8 cellular contexts compared by ENCODE assay signal in genomic region chr11:88543902-88544655, GRCh38.
DNase-seq lines count a peak whose midpoint lies in the region; ATAC-seq and TF ChIP-seq lines count a peak whose summit lies in the region.

No MANE protein-coding gene starts in this region.

- no peaks in the 10 kb centered on the region for H3K9me3 Mint-ChIP-seq in activated CD4-positive, alpha-beta T cell treated with anti-CD3 and anti-CD28 coated beads, Interleukin-2, amount 10 ng/mL, durations not matched to agents 7 days and 5 days

- POLR2A ChIA-PET in activated CD4-positive, alpha-beta T cell treated with anti-CD3 and anti-CD28 coated beads, Interleukin-2, amount 10 ng/mL, durations not matched to agents 7 days and 5 days (lab: Charles Lee), result no interaction called here

- CTCF ChIA-PET in activated CD4-positive, alpha-beta T cell treated with anti-CD3 and anti-CD28 coated beads, Interleukin-2, amount 10 ng/mL, durations not matched to agents 7 days and 5 days (lab: Charles Lee), result interaction anchor here (0.6 to 1.2 kb wide), 7 partner anchors 12 to 474 kb away, joined by 3 to 5 read pairs (median 3); no protein-coding TSS in a partner anchor

- H3K4me1 Mint-ChIP-seq in activated CD4-positive, alpha-beta T cell treated with anti-CD3 and anti-CD28 coated beads, Interleukin-2, amount 10 ng/mL, durations not matched to agents 7 days and 5 days, result peaks cover 10% of the 10 kb centered on the region

- H3K4me1 ChIP-seq in lung (ENCODE audit: control insufficient read depth in 2 of 2, insufficient read depth in 2 of 2, low read length in 2 of 2), result no peaks in the 10 kb centered on the region

- H3K36me3 Mint-ChIP-seq in activated CD4-positive, alpha-beta T cell treated with anti-CD3 and anti-CD28 coated beads, Interleukin-2, amount 10 ng/mL, durations not matched to agents 7 days and 5 days (ENCODE audit: low read depth), result no peaks in the 10 kb centered on the region

- ATAC-seq in GM18873 (IDR thresholded peaks at IDR 0.05; ENCODE audit: low FRiP score, unreplicated experiment) (peak; percentile 99), HG03108 (IDR thresholded peaks at IDR 0.05; ENCODE audit: unreplicated experiment) (peak; percentile 97), lung (ENCODE audit: insufficient read depth, low FRiP score) (peak; percentile 97)

- H3K27me3 ChIP-seq in lung (ENCODE audit: control insufficient read depth, insufficient read depth), result no peaks in the 10 kb centered on the region

- H3K36me3 ChIP-seq in lung (ENCODE audit: control insufficient read depth in 2 of 2, insufficient read depth in 2 of 2, low read length in 2 of 2), result no peaks in the 10 kb centered on the region

- DNase-seq in AML-193 (lab: John Stamatoyannopoulos, UW) (peak; percentile 89 to 92), NCI-H510A treated with DMSO at 0.1 percent for 48 hours (lab: John Stamatoyannopoulos, UW) (peak; percentile 79), dermis blood vessel endothelial cell (peak; percentile 95), lung (ENCODE audit: low spot score) (peak; percentile 82)
- DNase-seq in activated CD4-positive, alpha-beta T cell treated with anti-CD3 and anti-CD28 coated beads, Interleukin-2, amount 10 ng/mL, durations not matched to agents 7 days and 5 days, result peak; percentile 87
- peak; percentile 40 for DNase-seq in stimulated activated CD8-positive, alpha-beta memory T cell treated with anti-CD3 and anti-CD28 coated beads, Interleukin-15, amount 100 ng/mL, for 1 hour (ENCODE audit: low read depth)

- no peaks in the 10 kb centered on the region for H3K9me3 ChIP-seq in lung (ENCODE audit: control insufficient read depth in 2 of 2, insufficient read depth in 1 of 2, low read length in 1 of 2)

- H3K4me3 ChIP-seq in lung, result no peak overlapping the region

- H3K27me3 Mint-ChIP-seq in activated CD4-positive, alpha-beta T cell treated with anti-CD3 and anti-CD28 coated beads, Interleukin-2, amount 10 ng/mL, durations not matched to agents 7 days and 5 days, result peaks cover 6% of the 10 kb centered on the region

- H3K27ac ChIP-seq in lung (ENCODE audit: low read depth in 1 of 2, low read length in 1 of 2), result no peak overlapping the region

- peak overlapping the region; percentile 61 for H3K27ac Mint-ChIP-seq in activated CD4-positive, alpha-beta T cell treated with anti-CD3 and anti-CD28 coated beads, Interleukin-2, amount 10 ng/mL, durations not matched to agents 7 days and 5 days

- no peak overlapping the region for H3K4me3 Mint-ChIP-seq in activated CD4-positive, alpha-beta T cell treated with anti-CD3 and anti-CD28 coated beads, Interleukin-2, amount 10 ng/mL, durations not matched to agents 7 days and 5 days

- TF ChIP-seq CTCF in lung (IDR thresholded peaks at IDR 0.05; ENCODE audit: control extremely low read depth, extremely low read depth), result peak; percentile 91

- WGBS in lung, 2 donors, result 52 to 53% methylated on average over 5 of the region's 5 CpGs

Comparison
In these comparisons a context has a peak if more than half of its experiments do, and no peak if none do; other contexts are left out.
1. DNase-seq: peak in every context shown above with its lines; median percentile 95 in dermis blood vessel endothelial cell; 90 in AML-193; 87 in activated CD4-positive, alpha-beta T cell treated with anti-CD3 and anti-CD28 coated beads, Interleukin-2, amount 10 ng/mL, durations not matched to agents 7 days and 5 days; 82 in lung; 79 in NCI-H510A treated with DMSO at 0.1 percent for 48 hours; 40 in stimulated activated CD8-positive, alpha-beta memory T cell treated with anti-CD3 and anti-CD28 coated beads, Interleukin-15, amount 100 ng/mL, for 1 hour.